Comparison of ENCODE assay signal across 9 cellular contexts in the genomic region with DNA sequence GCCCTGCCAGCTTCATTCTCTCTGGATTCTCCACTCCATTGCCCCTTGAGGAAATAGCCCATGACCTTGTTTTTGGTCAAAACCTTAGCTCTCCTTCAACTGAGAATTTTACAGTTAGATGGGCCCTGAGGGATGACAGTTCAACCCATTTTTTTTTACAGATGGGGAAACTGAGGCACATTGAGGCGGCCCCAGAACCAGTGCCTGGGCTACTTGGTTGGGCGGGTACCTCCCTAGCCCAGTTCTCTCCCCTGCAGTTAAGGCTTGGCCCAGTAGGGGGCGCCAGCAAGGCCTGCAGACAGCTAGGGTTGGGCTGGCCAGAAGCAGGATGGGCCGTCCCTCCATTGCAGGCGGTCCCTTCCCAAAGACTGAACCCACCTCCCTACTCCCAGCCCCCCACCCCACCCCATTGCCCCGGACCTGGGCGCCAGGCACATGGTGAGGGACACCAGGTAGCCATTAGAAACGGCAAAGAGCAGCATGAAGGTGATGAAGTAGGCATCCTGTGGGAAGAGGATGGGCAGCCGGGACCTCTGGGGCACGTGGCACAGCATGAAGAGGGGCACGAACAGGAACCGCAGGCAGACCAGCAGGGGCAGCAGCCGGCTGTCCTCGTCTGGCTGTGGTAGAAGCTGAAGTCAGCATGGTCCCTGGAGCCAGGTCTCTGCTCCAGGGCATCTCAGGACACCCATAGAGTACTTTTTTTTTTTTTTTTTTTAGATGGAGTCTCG. TPM values are rescaled to one million over a fixed set of nuclear protein-coding genes. Genes with fewer than 3 reads are reported as not detected.
DNase-seq lines count a peak whose midpoint lies in the region; ATAC-seq, FAIRE-seq and TF ChIP-seq lines count a peak whose summit lies in the region.
"Had no signal": no experiment of that assay in that cellular context is flagged by ENCODE, and none has a peak within 500 bp of the region (broad histone marks: within the 10 kb centered on the region; RNA-seq: fewer than 3 reads in every experiment).

No MANE protein-coding gene starts in this region.

- no peak overlapping the region for H3K4me3 ChIP-seq in CD8-positive, alpha-beta T cell (ENCODE audit: low read depth, low read length)
- H3K4me3 ChIP-seq in colonic mucosa (no peak overlapping the region), upper lobe of right lung (no peak overlapping the region)
- H3K4me3 ChIP-seq: ovary had no signal

- peak; percentile 76 for TF ChIP-seq CTCF in CD8-positive, alpha-beta T cell (IDR thresholded peaks at IDR 0.05)
- TF ChIP-seq CTCF in colonic mucosa (IDR thresholded peaks at IDR 0.05), result peak; percentile 63
- peak; percentile 67 for TF ChIP-seq CTCF in natural killer cell (IDR thresholded peaks at IDR 0.05)
- peak; percentile 59 for TF ChIP-seq CTCF in upper lobe of right lung (IDR thresholded peaks at IDR 0.05)

- H3K27me3 ChIP-seq in CD8-positive, alpha-beta T cell (ENCODE audit: insufficient read depth, low read length), result no peaks in the 10 kb centered on the region
- H3K27me3 ChIP-seq in colonic mucosa (no peaks in the 10 kb centered on the region), upper lobe of right lung (no peaks in the 10 kb centered on the region)
- H3K27me3 ChIP-seq: ovary had no signal

- intact Hi-C loops in CD8-positive, alpha-beta T cell (cut with DNase I, micrococcal nuclease), result loop anchor here in 1 of 2 experiments (1.0 kb wide), 1 partner anchor 22 kb away; no protein-coding TSS in a partner anchor
- intact Hi-C loops in colonic mucosa (cut with DNase I), result no loop called here
- intact Hi-C loops in natural killer cell (cut with micrococcal nuclease), result no loop called here
- intact Hi-C loops in upper lobe of right lung (cut with DNase I), result no loop called here

- H3K4me1 ChIP-seq in CD8-positive, alpha-beta T cell (ENCODE audit: insufficient read depth, low read length), result no peaks in the 10 kb centered on the region
- H3K4me1 ChIP-seq in colonic mucosa (no peaks in the 10 kb centered on the region), upper lobe of right lung (peaks cover 16% of the 10 kb centered on the region)

- H3K27ac Mint-ChIP-seq in CD8-positive, alpha-beta T cell, result no peak overlapping the region
- no peak overlapping the region for H3K27ac Mint-ChIP-seq in natural killer cell

- peak; percentile 42 to 78 (median 60) for DNase-seq in CD8-positive, alpha-beta T cell
- peak; percentile 64 for DNase-seq in HTR-8/SVneo (ENCODE audit: insufficient read length, low spot score)
- peak; percentile 47 for DNase-seq in activated CD4-positive, alpha-beta T cell treated with anti-CD3 and anti-CD28 coated beads for 1 hour
- peak; percentile 80 for DNase-seq in colonic mucosa
- DNase-seq in natural killer cell, result peak; percentile 58
- DNase-seq in upper lobe of right lung, result peak; percentile 81
- DNase-seq in cerebellar nuclear complex (lab: John Stamatoyannopoulos, UW), result no peak

- peak; percentile 86 for FAIRE-seq in HTR-8/SVneo (lab: Jason Lieb, UNC)

- ATAC-seq in CD8-positive, alpha-beta T cell, result peak; percentile 83
- ATAC-seq in natural killer cell (peak; percentile 58 to 75 (median 60)), upper lobe of right lung (peak; percentile 55), HG03460 (IDR thresholded peaks at IDR 0.05; ENCODE audit: unreplicated experiment) (no peak)

- H3K9me3 ChIP-seq in CD8-positive, alpha-beta T cell (ENCODE audit: low read length), result no peaks in the 10 kb centered on the region
- H3K9me3 ChIP-seq in colonic mucosa, result no peaks in the 10 kb centered on the region
- H3K9me3 ChIP-seq in upper lobe of right lung, result no peaks in the 10 kb centered on the region
- H3K9me3 ChIP-seq: ovary had no signal

- no peaks in the 10 kb centered on the region for H3K36me3 ChIP-seq in CD8-positive, alpha-beta T cell (ENCODE audit: insufficient read depth, low read length)
- H3K36me3 ChIP-seq in colonic mucosa (no peaks in the 10 kb centered on the region), upper lobe of right lung (no peaks in the 10 kb centered on the region)
- H3K36me3 ChIP-seq: ovary had no signal

- H3K27me3 Mint-ChIP-seq in CD8-positive, alpha-beta T cell (ENCODE audit: low read depth), result no peaks in the 10 kb centered on the region
- H3K27me3 Mint-ChIP-seq in natural killer cell (ENCODE audit: low read depth in 2 of 2), result peaks cover 0 to 2% of the 10 kb centered on the region in 2 donors

- CTCF ChIA-PET in CD8-positive, alpha-beta T cell (lab: Charles Lee), result interaction anchor here (0.6 to 3.9 kb wide), 16 partner anchors 13 to 619 kb away, joined by 3 to 26 read pairs (median 4); partner anchors contain the start of gene YIF1A

- H3K4me3 Mint-ChIP-seq in CD8-positive, alpha-beta T cell, result no peak overlapping the region
- H3K4me3 Mint-ChIP-seq in natural killer cell, result no peak overlapping the region

- H3K27ac ChIP-seq in CD8-positive, alpha-beta T cell (ENCODE audit: low read depth, low read length), result no peak overlapping the region
- H3K27ac ChIP-seq in colonic mucosa, result no peak overlapping the region
- H3K27ac ChIP-seq in upper lobe of right lung, result peak overlapping the region; percentile 24
- H3K27ac ChIP-seq: ovary had no signal

- POLR2A ChIA-PET in CD8-positive, alpha-beta T cell (lab: Charles Lee), result interaction anchor here (0.5 to 1.5 kb wide), 3 partner anchors 8 to 52 kb away, joined by 3 to 7 read pairs (median 3); no protein-coding TSS in a partner anchor

- no peaks in the 10 kb centered on the region for H3K4me1 Mint-ChIP-seq in CD8-positive, alpha-beta T cell (ENCODE audit: low read depth)
- no peaks in the 10 kb centered on the region for H3K4me1 Mint-ChIP-seq in natural killer cell

- no peaks in the 10 kb centered on the region for H3K36me3 Mint-ChIP-seq in CD8-positive, alpha-beta T cell
- H3K36me3 Mint-ChIP-seq in natural killer cell, result no peaks in the 10 kb centered on the region

- no peak overlapping the region for H3K9ac ChIP-seq in colonic mucosa (ENCODE audit: low read depth in 2 of 2, low read length in 2 of 2)

- no peaks in the 10 kb centered on the region for H3K9me3 Mint-ChIP-seq in CD8-positive, alpha-beta T cell
- H3K9me3 Mint-ChIP-seq in natural killer cell, result no peaks in the 10 kb centered on the region

RNA-seq across cellular contexts. Expression of gene SLC29A2, which starts 7.6 kb away (rescaled TPM):
- 1 to 10 TPM; 5.6 to 6.0 TPM for total RNA-seq in CD8-positive, alpha-beta T cell
- total RNA-seq in colonic mucosa (10 to 100 TPM; 20.2 to 28.3 TPM), natural killer cell (1 to 10 TPM; 1.5 to 1.8 (median 1.6) TPM), upper lobe of right lung (14.2 TPM)

RNA-seq across cellular contexts. Expression of gene B4GAT1, which starts 16.5 kb away (rescaled TPM):
- 1 to 10 TPM; 1.3 to 1.8 TPM for total RNA-seq in CD8-positive, alpha-beta T cell
- 10 to 100 TPM; 14.2 to 20.2 TPM for total RNA-seq in colonic mucosa
- total RNA-seq in natural killer cell, result 1 to 10 TPM; 2.0 to 4.2 (median 2.5) TPM
- 27.4 TPM for total RNA-seq in upper lobe of right lung

RNA-seq across cellular contexts. Expression of gene BRMS1, which starts 19.1 kb away (rescaled TPM):
- total RNA-seq in CD8-positive, alpha-beta T cell, result 10 to 100 TPM; 66.7 to 68.0 TPM
- total RNA-seq in colonic mucosa (10 to 100 TPM; 31.1 to 64.6 TPM), natural killer cell (10 to 100 TPM; 48.1 to 55.6 (median 48.2) TPM), upper lobe of right lung (32.1 TPM)

RNA-seq across cellular contexts. Expression of gene RIN1, which starts 27.7 kb away (rescaled TPM):
- total RNA-seq in CD8-positive, alpha-beta T cell, result 1 to 10 TPM; 1.5 to 3.2 TPM
- total RNA-seq in colonic mucosa (10 to 100 TPM; 11.6 to 20.0 TPM), natural killer cell (1 to 10 TPM; 1.3 to 7.9 (median 2.5) TPM), upper lobe of right lung (7.4 TPM)

RNA-seq across cellular contexts. Expression of gene CD248, which starts 47.1 kb away (rescaled TPM):
- total RNA-seq in CD8-positive, alpha-beta T cell, result 10 to 100 TPM; 39.3 to 41.1 TPM
- total RNA-seq in colonic mucosa (1 to 10 TPM; 4.9 to 8.8 TPM), natural killer cell (under 1 TPM; 0.23 to 0.40 (median 0.32) TPM), upper lobe of right lung (10.0 TPM)

Comparison
In these comparisons a context has a peak if more than half of its experiments do, and no peak if none do; other contexts are left out.
1. DNase-seq: peak in CD8-positive, alpha-beta T cell (7 of 7), HTR-8/SVneo (single experiment), activated CD4-positive, alpha-beta T cell treated with anti-CD3 and anti-CD28 coated beads for 1 hour (single experiment), colonic mucosa (single experiment), natural killer cell (single experiment) and upper lobe of right lung (single experiment); none in cerebellar nuclear complex (0 of 2).
2. Peak in every context shown above with its lines, with median percentiles within 50 percentile points of each other: CTCF ChIP-seq.